Comparison of ENCODE assay signal across 8 cellular contexts in the genomic region with DNA sequence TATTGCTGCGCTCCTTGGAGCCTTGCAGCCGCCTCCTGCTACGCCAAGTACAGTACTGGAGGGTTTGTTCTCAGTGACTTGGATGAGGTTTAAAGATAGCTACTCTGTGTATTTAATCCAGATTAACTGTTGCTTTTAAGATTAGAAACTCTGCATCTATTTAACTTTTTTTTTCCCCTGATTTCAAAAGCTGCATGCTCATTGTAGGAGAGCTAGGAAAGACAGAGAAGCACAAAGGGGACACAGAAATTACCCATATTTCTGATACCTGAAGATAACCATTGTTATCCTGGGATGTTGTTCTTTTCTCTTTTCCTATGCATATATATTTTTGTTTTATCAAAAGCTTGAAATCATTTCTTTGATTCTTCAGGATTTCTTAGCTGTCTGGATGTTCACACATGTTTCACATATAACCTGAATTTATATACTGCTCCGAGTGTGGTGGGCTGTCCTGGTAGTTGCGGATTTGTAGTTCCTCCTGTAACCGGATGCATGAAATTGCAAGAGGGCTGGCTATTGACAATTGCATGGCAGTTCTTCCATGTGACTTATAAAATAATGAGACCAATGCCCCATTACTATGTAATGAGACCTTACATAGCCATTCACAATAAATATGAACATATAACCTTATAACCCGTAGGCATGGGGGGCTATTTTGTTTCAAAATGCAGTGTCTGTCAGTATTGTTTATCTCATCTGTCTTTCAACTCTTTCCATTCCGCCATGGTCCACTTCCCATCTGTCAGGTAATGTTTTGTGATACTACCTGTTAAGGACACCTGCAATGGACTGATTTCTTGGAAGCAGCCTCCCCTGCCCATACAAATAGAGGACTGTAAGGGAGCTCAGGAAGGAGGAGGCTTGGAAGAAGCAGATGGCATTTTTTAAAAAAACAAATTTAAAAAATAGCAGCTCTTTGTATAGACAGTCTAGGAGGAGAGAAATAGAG. TPM values are rescaled to one million over a fixed set of nuclear protein-coding genes. Genes with fewer than 3 reads are reported as not detected.
DNase-seq lines count a peak whose midpoint lies in the region.

No MANE protein-coding gene starts in this region.

- DNase-seq in CD1c-positive myeloid dendritic cell (ENCODE audit: extremely low spot score) (peak; percentile 5), iPS DF 6.9 (ENCODE audit: low read depth, low spot score) (no peak), OCI-M1 (lab: John Stamatoyannopoulos, UW) (no peak), mesenteric fat pad (ENCODE audit: low spot score) (no peak), RPMI8226 (no peak)
- no peak for DNase-seq in activated T-helper 2 cell treated with anti-CD3 and anti-CD28 coated beads, Interferon-gamma antibody, Interleukin-2, Interleukin-4, amounts not matched to agents 10 μg/mL and 5 μg/mL and 100 μg/mL, durations not matched to agents 14 hours and 24 hours and 36 hours (ENCODE audit: low spot score)

- H3K4me3 ChIP-seq in HUES64 (ENCODE audit: low read length) (peak overlapping the region; percentile 85), iPS DF 6.9 (ENCODE audit: low read length) (peak overlapping the region; percentile 72; the same call in 1 of the 2 replicates), skin epidermis (peak overlapping the region; percentile 53 to 85 (median 80))

- peak overlapping the region; percentile 89 for H3K9ac ChIP-seq in HUES64 (ENCODE audit: low read depth, low read length)

- H3K36me3 ChIP-seq in HUES64 (ENCODE audit: insufficient read depth, low read length) (no peaks in the 10 kb centered on the region), iPS DF 6.9 (ENCODE audit: control insufficient read depth, insufficient read depth, low read length) (no peaks in the 10 kb centered on the region)

- H3K27ac ChIP-seq in HUES64 (ENCODE audit: low read depth, low read length) (no peak overlapping the region), iPS DF 6.9 (ENCODE audit: low read length) (no peak overlapping the region), skin epidermis (peak overlapping the region in 11 of 21 experiments; percentile 50 to 88 (median 79))

- no peak overlapping the region for H3K27ac Mint-ChIP-seq in activated T-helper 2 cell treated with anti-CD3 and anti-CD28 coated beads, Interferon-gamma antibody, Interleukin-2, Interleukin-4, amounts not matched to agents 10 μg/mL and 5 μg/mL and 100 μg/mL, durations not matched to agents 14 hours and 24 hours and 36 hours

- peaks cover 7% of the 10 kb centered on the region for H3K4me1 Mint-ChIP-seq in activated T-helper 2 cell treated with anti-CD3 and anti-CD28 coated beads, Interferon-gamma antibody, Interleukin-2, Interleukin-4, amounts not matched to agents 10 μg/mL and 5 μg/mL and 100 μg/mL, durations not matched to agents 14 hours and 24 hours and 36 hours (ENCODE audit: low read depth)

- H3K4me3 Mint-ChIP-seq in activated T-helper 2 cell treated with anti-CD3 and anti-CD28 coated beads, Interferon-gamma antibody, Interleukin-2, Interleukin-4, amounts not matched to agents 10 μg/mL and 5 μg/mL and 100 μg/mL, durations not matched to agents 14 hours and 24 hours and 36 hours (ENCODE audit: low read depth), result peak overlapping the region; percentile 68

- H3K27me3 Mint-ChIP-seq in activated T-helper 2 cell treated with anti-CD3 and anti-CD28 coated beads, Interferon-gamma antibody, Interleukin-2, Interleukin-4, amounts not matched to agents 10 μg/mL and 5 μg/mL and 100 μg/mL, durations not matched to agents 14 hours and 24 hours and 36 hours (ENCODE audit: low read depth), result peaks cover 36% of the 10 kb centered on the region

- peaks cover 6% of the 10 kb centered on the region; the same call in 1 of the 2 replicates for H3K27me3 ChIP-seq in HUES64 (ENCODE audit: insufficient read depth, low read length)
- H3K27me3 ChIP-seq in iPS DF 6.9 (ENCODE audit: control insufficient read depth, insufficient read depth, low read length), result no peaks in the 10 kb centered on the region

- peaks cover 20% of the 10 kb centered on the region for H3K4me1 ChIP-seq in HUES64 (ENCODE audit: insufficient read depth, low read length)
- no peaks in the 10 kb centered on the region for H3K4me1 ChIP-seq in iPS DF 6.9 (ENCODE audit: control insufficient read depth, insufficient read depth, low read length)

- H3K9me3 ChIP-seq in HUES64 (ENCODE audit: insufficient read depth, low read depth, low read length) (no peaks in the 10 kb centered on the region), iPS DF 6.9 (ENCODE audit: control insufficient read depth, insufficient read depth, low read length) (no peaks in the 10 kb centered on the region)

- no peaks in the 10 kb centered on the region for H3K9me3 Mint-ChIP-seq in activated T-helper 2 cell treated with anti-CD3 and anti-CD28 coated beads, Interferon-gamma antibody, Interleukin-2, Interleukin-4, amounts not matched to agents 10 μg/mL and 5 μg/mL and 100 μg/mL, durations not matched to agents 14 hours and 24 hours and 36 hours

- whole genome bisulfite sequencing in HUES64, result 44% methylated on average over 7 of the region's 8 CpGs
- no CpG with 5 or more reads among the region's 8 CpGs for WGBS in iPS DF 6.9 (ENCODE audit: insufficient coverage, insufficient read length)

- H3K36me3 Mint-ChIP-seq in activated T-helper 2 cell treated with anti-CD3 and anti-CD28 coated beads, Interferon-gamma antibody, Interleukin-2, Interleukin-4, amounts not matched to agents 10 μg/mL and 5 μg/mL and 100 μg/mL, durations not matched to agents 14 hours and 24 hours and 36 hours (ENCODE audit: low read depth), result no peaks in the 10 kb centered on the region

- intact Hi-C loops in activated T-helper 2 cell treated with anti-CD3 and anti-CD28 coated beads, Interferon-gamma antibody, Interleukin-2, Interleukin-4, amounts not matched to agents 10 μg/mL and 5 μg/mL and 100 μg/mL, durations not matched to agents 14 hours and 24 hours and 36 hours (cut with micrococcal nuclease), result loop anchor here (2.0 to 10.0 kb wide), 2 partner anchors 79 to 319 kb away; no protein-coding TSS in a partner anchor

RNA-seq across cellular contexts. Expression of a gene that starts 1.4 kb away (rescaled TPM):
- polyA plus RNA-seq in HUES64 (2013, experiment 1 of 2), result 14.1 TPM
- polyA plus RNA-seq in HUES64 (2013, experiment 2 of 2), result 12.9 TPM
- 0.55 and 0.83 TPM in 2 replicates for total RNA-seq in activated T-helper 2 cell treated with anti-CD3 and anti-CD28 coated beads, Interferon-gamma antibody, Interleukin-2, Interleukin-4, amounts not matched to agents 10 μg/mL and 5 μg/mL and 100 μg/mL, durations not matched to agents 14 hours and 24 hours and 36 hours
- total RNA-seq in mesenteric fat pad, result 3.5 TPM

Comparison
In these comparisons a context has a peak if more than half of its experiments do, and no peak if none do; other contexts are left out.
1. H3K27ac ChIP-seq: peak in skin epidermis (11 of 21); none in HUES64 (single experiment) and iPS DF 6.9 (single experiment).
2. Peak in every context shown above with its lines, with median percentiles within 50 percentile points of each other: H3K4me3 ChIP-seq.